Comparison of ENCODE assay signal across 9 cellular contexts in genomic region chr2:46493241-46493970, GRCh38. TPM values are rescaled to one million over a fixed set of nuclear protein-coding genes. Genes with fewer than 3 reads are reported as not detected.
A peak's percentile ranks its signal among the peaks of the same experiment; 100 is the strongest.
DNase-seq lines count a peak whose midpoint lies in the region; ATAC-seq and TF ChIP-seq lines count a peak whose summit lies in the region.
"Had no signal": no experiment of that assay in that cellular context is flagged by ENCODE, and none has a peak within 500 bp of the region (broad histone marks: within the 10 kb centered on the region; RNA-seq: fewer than 3 reads in every experiment).

No MANE protein-coding gene starts in this region.

- TF ChIP-seq CTCF in SK-N-SH (IDR thresholded peaks at IDR 0.05) = no peak
- no peak for TF ChIP-seq CTCF in neural crest cell (conservative IDR thresholded peaks at IDR 0.05)
- no peak for TF ChIP-seq CTCF in lower leg skin (IDR thresholded peaks at IDR 0.05)

- CTCF ChIA-PET in SK-N-SH (lab: Yijun Ruan, JAX) = interaction anchor here (1.4 kb wide), 1 partner anchor 61 kb away, joined by 5 read pairs; no protein-coding TSS in a partner anchor

- H2AFZ ChIP-seq in SK-N-SH (ENCODE audit: low read depth) = peak overlapping the region; percentile 53

- no peaks in the 10 kb centered on the region for H3K36me3 Mint-ChIP-seq in activated T-cell treated with anti-CD3 and anti-CD28 coated beads, Interleukin-2, amount 50 U/mL, for 24 hours (ENCODE audit: low read depth)
- H3K36me3 Mint-ChIP-seq in neural crest cell (ENCODE audit: low read depth) = no peaks in the 10 kb centered on the region
- H3K36me3 Mint-ChIP-seq: CD4-positive, CD25-positive, alpha-beta regulatory T cell had no signal

- H3K27me3 Mint-ChIP-seq in activated T-cell treated with anti-CD3 and anti-CD28 coated beads, Interleukin-2, amount 50 U/mL, for 24 hours = peaks cover 3% of the 10 kb centered on the region
- peaks cover 5% of the 10 kb centered on the region for H3K27me3 Mint-ChIP-seq in neural crest cell (ENCODE audit: low read depth)

- H3K4me3 Mint-ChIP-seq in activated T-cell treated with anti-CD3 and anti-CD28 coated beads, Interleukin-2, amount 50 U/mL, for 24 hours = no peak overlapping the region
- peak overlapping the region; percentile 69 for H3K4me3 Mint-ChIP-seq in neural crest cell
- H3K4me3 Mint-ChIP-seq: CD4-positive, CD25-positive, alpha-beta regulatory T cell had no signal

- peak overlapping the region; percentile 44 for H3K4me2 ChIP-seq in SK-N-SH

- no peak for DNase-seq in activated T-cell treated with anti-CD3 and anti-CD28 coated beads, Interleukin-2, amount 50 U/mL, for 24 hours
- no peak for DNase-seq in activated T-cell treated with anti-CD3 and anti-CD28 coated beads, Interleukin-2, amount 50 U/mL, for 1 hour
- no peak for DNase-seq in SK-N-SH
- DNase-seq in neural crest cell (ENCODE audit: low read depth, low spot score) = no peak
- no peak for DNase-seq in AML-193 (lab: John Stamatoyannopoulos, UW)
- DNase-seq in lower leg skin (ENCODE audit: low spot score in 2 of 2) = no peak
- no peak for DNase-seq in stimulated activated naive CD4-positive, alpha-beta T cell treated with Interleukin-2 at 50 U/mL for 16 hours (lab: John Stamatoyannopoulos, UW)

- no peaks in the 10 kb centered on the region for H3K9me2 ChIP-seq in SK-N-SH

- no peaks in the 10 kb centered on the region for H3K9me3 ChIP-seq in SK-N-SH

- H3K4me1 Mint-ChIP-seq in activated T-cell treated with anti-CD3 and anti-CD28 coated beads, Interleukin-2, amount 50 U/mL, for 24 hours (ENCODE audit: low read depth) = peaks cover 11% of the 10 kb centered on the region
- peaks cover 58% of the 10 kb centered on the region for H3K4me1 Mint-ChIP-seq in neural crest cell

- H3K36me3 ChIP-seq in SK-N-SH (replicated peaks in 1 of 2; ENCODE audit: control insufficient read depth in 1 of 2, insufficient read depth in 2 of 2, low read length in 1 of 2) = no peaks in the 10 kb centered on the region

- peak; percentile 70 for ATAC-seq in HG02943 (IDR thresholded peaks at IDR 0.05; ENCODE audit: low read depth, unreplicated experiment)

- peak overlapping the region; percentile 53; the same call in 1 of the 2 replicates for H3K9ac ChIP-seq in SK-N-SH

- TF ChIP-seq POLR2A in lower leg skin (IDR thresholded peaks at IDR 0.05) = no peak

- no peak overlapping the region for H3K4me3 ChIP-seq in SK-N-SH (ENCODE audit: low read depth in 2 of 2, low read length in 1 of 2)
- H3K4me3 ChIP-seq in lower leg skin (ENCODE audit: low read depth, poor library complexity, severe bottlenecking) = no peak overlapping the region

- 37% methylated on average over 8 of the region's 8 CpGs for WGBS in SK-N-SH (ENCODE audit: low lambda C conversion rate)
- WGBS in lower leg skin, 2 donors = 38 to 39% methylated on average over 8 of the region's 8 CpGs

- H3K9me3 Mint-ChIP-seq in activated T-cell treated with anti-CD3 and anti-CD28 coated beads, Interleukin-2, amount 50 U/mL, for 24 hours = no peaks in the 10 kb centered on the region
- H3K9me3 Mint-ChIP-seq in neural crest cell = no peaks in the 10 kb centered on the region

- no peak for TF ChIP-seq RAD21 in SK-N-SH (IDR thresholded peaks at IDR 0.05; ENCODE audit: low read length)

- H3K27me3 ChIP-seq in SK-N-SH (ENCODE audit: insufficient read depth) = no peaks in the 10 kb centered on the region

- no peaks in the 10 kb centered on the region for H3K79me2 ChIP-seq in SK-N-SH (ENCODE audit: insufficient read depth)

- H3K4me1 ChIP-seq in SK-N-SH (ENCODE audit: control insufficient read depth in 1 of 2, insufficient read depth in 2 of 2, low read depth in 1 of 2, low read length in 1 of 2) = peaks cover 14 to 20% of the 10 kb centered on the region in 2 experiments; a peak in 3 of 4 replicates

- intact Hi-C loops in lower leg skin (cut with DNase I; ENCODE audit: low total_unique reads) = no loop called here

- H3K27ac Mint-ChIP-seq in activated T-cell treated with anti-CD3 and anti-CD28 coated beads, Interleukin-2, amount 50 U/mL, for 24 hours = peak overlapping the region; percentile 50
- H3K27ac Mint-ChIP-seq in neural crest cell (ENCODE audit: unreplicated experiment) = peak overlapping the region; percentile 78

- no peaks in the 10 kb centered on the region for H4K20me1 ChIP-seq in SK-N-SH (ENCODE audit: insufficient read depth)

- POLR2A ChIA-PET in SK-N-SH (lab: Yijun Ruan, JAX) = no interaction called here

- peak in 1 of 2 experiments; percentile 62; a peak in 1 of 4 replicates for TF ChIP-seq EP300 in SK-N-SH (IDR thresholded peaks at IDR 0.05; ENCODE audit: borderline replicate concordance in 1 of 2, low read depth in 1 of 2, low read length in 1 of 2)

- H3F3A ChIP-seq in SK-N-SH (replicated peaks; ENCODE audit: insufficient read depth) = peaks cover 12% of the 10 kb centered on the region

- H3K27ac ChIP-seq in SK-N-SH (ENCODE audit: low read depth in 2 of 2, low read length in 1 of 2) = peak overlapping the region; percentile 62 to 77; a peak in 3 of 4 replicates

TF ChIP-seq in SK-N-SH, 30 proteins besides CTCF, POLR2A, EP300 and RAD21:
- TF ChIP-seq TCF12 (IDR thresholded peaks at IDR 0.05) (peak; percentile 43), MEF2A (IDR thresholded peaks at IDR 0.05; ENCODE audit: borderline replicate concordance, low read depth) (peak; percentile 100), FOXJ3 (CRISPR knock-in tag; IDR thresholded peaks at IDR 0.05) (no peak), MAX (IDR thresholded peaks at IDR 0.05; ENCODE audit: low read depth) (peak; percentile 44; the same call in 1 of the 2 replicates), POLR2AphosphoS5 (IDR thresholded peaks at IDR 0.05; ENCODE audit: low read depth, low read length) (no peak), JUND (IDR thresholded peaks at IDR 0.05) (peak; percentile 88), TEAD4 (IDR thresholded peaks at IDR 0.05; ENCODE audit: borderline replicate concordance, insufficient read depth) (0 out of 2 replicates have a peak, but pooled peaks have one; percentile 51), ELF1 (IDR thresholded peaks at IDR 0.05) (no peak), NFIC (IDR thresholded peaks at IDR 0.05; ENCODE audit: borderline replicate concordance) (0 out of 2 replicates have a peak, but pooled peaks have one; percentile 17), FOSL2 (IDR thresholded peaks at IDR 0.05; ENCODE audit: borderline replicate concordance, low read depth) (peak; percentile 86)
- TF ChIP-seq, protein P1, sequence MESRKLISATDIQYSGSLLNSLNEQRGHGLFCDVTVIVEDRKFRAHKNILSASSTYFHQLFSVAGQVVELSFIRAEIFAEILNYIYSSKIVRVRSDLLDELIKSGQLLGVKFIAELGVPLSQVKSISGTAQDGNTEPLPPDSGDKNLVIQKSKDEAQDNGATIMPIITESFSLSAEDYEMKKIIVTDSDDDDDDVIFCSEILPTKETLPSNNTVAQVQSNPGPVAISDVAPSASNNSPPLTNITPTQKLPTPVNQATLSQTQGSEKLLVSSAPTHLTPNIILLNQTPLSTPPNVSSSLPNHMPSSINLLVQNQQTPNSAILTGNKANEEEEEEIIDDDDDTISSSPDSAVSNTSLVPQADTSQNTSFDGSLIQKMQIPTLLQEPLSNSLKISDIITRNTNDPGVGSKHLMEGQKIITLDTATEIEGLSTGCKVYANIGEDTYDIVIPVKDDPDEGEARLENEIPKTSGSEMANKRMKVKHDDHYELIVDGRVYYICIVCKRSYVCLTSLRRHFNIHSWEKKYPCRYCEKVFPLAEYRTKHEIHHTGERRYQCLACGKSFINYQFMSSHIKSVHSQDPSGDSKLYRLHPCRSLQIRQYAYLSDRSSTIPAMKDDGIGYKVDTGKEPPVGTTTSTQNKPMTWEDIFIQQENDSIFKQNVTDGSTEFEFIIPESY (IDR thresholded peaks at IDR 0.05; ENCODE audit: borderline replicate concordance, low read depth) = no peak

RNA-seq across cellular contexts. Expression of gene TMEM247, which starts 14.0 kb away (rescaled TPM):
- not detected in 2 replicates for polyA plus RNA-seq in SK-N-SH (2012; rRNA removed)
- polyA plus RNA-seq in SK-N-SH (2012; cell fraction: cytosol; rRNA removed) = not detected in 2 replicates
- not detected in 2 replicates for polyA plus RNA-seq in SK-N-SH (2012; cell fraction: nucleus; rRNA removed)
- total RNA-seq in neural crest cell (not detected in 2 replicates), lower leg skin (not detected)
- total RNA-seq: CD4-positive, CD25-positive, alpha-beta regulatory T cell had no signal
- polyA plus RNA-seq: CD4-positive, CD25-positive, alpha-beta regulatory T cell had no signal

RNA-seq across cellular contexts. Expression of gene RHOQ, which starts 48.9 kb away (rescaled TPM):
- polyA plus RNA-seq in SK-N-SH (2012; rRNA removed) = 33.6 and 41.2 TPM in 2 replicates
- polyA plus RNA-seq in SK-N-SH (2012; cell fraction: cytosol; rRNA removed) = 52.0 and 64.7 TPM in 2 replicates
- polyA plus RNA-seq in SK-N-SH (2012; cell fraction: nucleus; rRNA removed) = 36.9 and 64.0 TPM in 2 replicates
- total RNA-seq in neural crest cell (50.1 and 51.7 TPM in 2 replicates), lower leg skin (10 to 100 TPM; 29.5 to 46.8 (median 38.9) TPM)

RNA-seq across cellular contexts. Expression of gene ATP6V1E2, which starts 49.0 kb away (rescaled TPM):
- 9.3 and 9.5 TPM in 2 replicates for polyA plus RNA-seq in SK-N-SH (2012; rRNA removed)
- 6.3 and 9.7 TPM in 2 replicates for polyA plus RNA-seq in SK-N-SH (2012; cell fraction: cytosol; rRNA removed)
- 7.2 and 8.1 TPM in 2 replicates for polyA plus RNA-seq in SK-N-SH (2012; cell fraction: nucleus; rRNA removed)
- total RNA-seq in neural crest cell (6.9 and 11.5 TPM in 2 replicates), lower leg skin (10 to 100 TPM in 1 of 4 donors, 1 to 10 TPM in 3; 2.9 to 10.1 (median 6.6) TPM)
